Comparison of ENCODE assay signal across 8 cellular contexts in the genomic region with DNA sequence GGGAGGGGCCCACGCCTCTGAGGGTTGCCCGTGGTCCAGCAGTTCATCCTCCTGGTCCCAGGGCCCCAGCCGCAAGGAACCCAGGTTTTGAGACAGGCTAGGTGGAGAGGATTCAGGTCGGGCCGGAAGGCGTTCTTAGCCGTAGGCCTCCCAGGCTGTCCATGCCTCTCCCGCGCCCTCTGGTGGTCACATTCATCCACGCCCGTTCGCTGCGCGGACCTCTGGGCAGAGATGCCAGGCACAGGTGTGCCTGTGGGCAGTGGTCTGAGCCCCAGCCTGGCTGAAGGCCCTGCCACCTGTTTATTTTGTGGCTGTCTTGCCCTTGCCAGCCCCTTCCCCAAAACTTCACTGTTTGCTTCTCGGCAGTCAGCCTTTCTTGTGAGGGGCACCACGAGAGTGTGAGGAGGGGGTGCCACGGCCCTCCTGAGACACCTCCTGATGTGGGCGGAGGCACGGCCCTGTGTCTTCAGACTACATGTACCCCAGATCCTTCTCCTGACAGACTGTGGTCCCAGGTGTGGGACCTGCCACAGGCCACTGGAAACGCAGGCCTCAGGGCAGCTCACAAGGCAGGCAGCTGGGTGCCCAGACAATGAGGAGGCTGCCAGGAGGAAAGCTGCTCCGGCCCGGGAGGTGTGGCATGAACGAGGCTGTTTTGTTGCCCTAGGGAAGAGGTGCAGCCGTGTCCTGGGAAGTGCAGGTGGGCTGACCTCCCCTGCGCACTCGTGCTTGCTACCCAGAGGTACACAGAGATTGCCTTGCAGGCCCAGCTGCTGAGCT. TPM values are rescaled to one million over a fixed set of nuclear protein-coding genes. Genes with fewer than 3 reads are reported as not detected.
DNase-seq lines count a peak whose midpoint lies in the region; ATAC-seq and TF ChIP-seq lines count a peak whose summit lies in the region.

No MANE protein-coding gene starts in this region.

- POLR2A ChIA-PET in AG04449 (lab: Yijun Ruan, JAX) = interaction anchor here (1.1 kb wide), 1 partner anchor 43 kb away, joined by 3 read pairs; no protein-coding TSS in a partner anchor

- ATAC-seq in left lobe of liver = peak; percentile 63
- ATAC-seq in HG03469 (IDR thresholded peaks at IDR 0.05; ENCODE audit: unreplicated experiment) = no peak

- H3K4me3 ChIP-seq in AG04449 (ENCODE audit: low read depth, low read length) = no peak overlapping the region

- DNase-seq in AG04449 (ENCODE audit: low read depth, low spot score) = no peak
- DNase-seq in GM20000 (ENCODE audit: low spot score) = peak; percentile 93
- peak; percentile 7 for DNase-seq in NCI-H2171 treated with DMSO at 0.1 percent for 48 hours (lab: John Stamatoyannopoulos, UW)
- DNase-seq in activated CD4-positive, alpha-beta T cell treated with anti-CD3 and anti-CD28 coated beads for 24 hours (ENCODE audit: low read depth in 2 of 2) = peak; percentile 87 to 91
- peak; percentile 80 for DNase-seq in central memory CD4-positive, alpha-beta T cell
- peak; percentile 82 for DNase-seq in left lobe of liver (ENCODE audit: low spot score)
- peak; percentile 96 for DNase-seq in stimulated activated CD4-positive, alpha-beta T cell treated with anti-CD3 and anti-CD28 coated beads, Interleukin-2, amount 100 ng/mL, for 48 hours

- TF ChIP-seq CTCF in AG04449 (IDR thresholded peaks at IDR 0.05; ENCODE audit: insufficient read depth, low read length, missing control alignments) = peak; percentile 96
- peak; percentile 90 for TF ChIP-seq CTCF in GM20000 (IDR thresholded peaks at IDR 0.05; ENCODE audit: extremely low read depth, missing control alignments)

- CTCF ChIA-PET in AG04449 (lab: Yijun Ruan, JAX) = interaction anchor here (0.8 to 7.8 kb wide), 10 partner anchors 9 to 374 kb away, joined by 3 to 106 read pairs (median 6); no protein-coding TSS in a partner anchor

RNA-seq across cellular contexts. Expression of a gene that starts 5.0 kb away (rescaled TPM):
- total RNA-seq in left lobe of liver = 18.6 TPM

RNA-seq across cellular contexts. Expression of a gene that starts 54.2 kb away (rescaled TPM):
- total RNA-seq in left lobe of liver = not detected
